20 cellular contexts compared by ENCODE assay signal in genomic region chr4:7677799-7678301, GRCh38.
"Had no signal": no experiment of that assay in that cellular context is flagged by ENCODE, and none has a peak within 500 bp of the region (broad histone marks: within the 10 kb centered on the region; RNA-seq: fewer than 3 reads in every experiment).

No MANE protein-coding gene starts in this region.

- H3K36me3 ChIP-seq: heart left ventricle, neutrophil, tibial artery, uterus had no signal

- H3K27me3 ChIP-seq: body of pancreas, dorsolateral prefrontal cortex, neutrophil, uterus had no signal

- FAIRE-seq: colon had no signal

- H3K27ac ChIP-seq: body of pancreas, dorsolateral prefrontal cortex, heart left ventricle, neutrophil, tibial artery, uterus had no signal

- H3K4me1 ChIP-seq: body of pancreas, tibial artery, uterus had no signal

- H3K9me3 ChIP-seq: neutrophil had no signal

- H3K4me3 ChIP-seq: body of pancreas, dorsolateral prefrontal cortex, heart left ventricle, tibial artery, uterus had no signal

- DNase-seq: activated CD4-positive, alpha-beta T cell treated with anti-CD3 and anti-CD28 coated beads, Interleukin-2, amount 10 ng/mL, durations not matched to agents 24 days and 14 days; activated CD8-positive, alpha-beta T cell treated with anti-CD3 and anti-CD28 coated beads for 36 hours; activated naive CD4-positive, alpha-beta T cell treated with anti-CD3 and anti-CD28 coated beads for 36 hours; activated T-cell treated with anti-CD3 and anti-CD28 coated beads, Interleukin-2, amount 50 U/mL, for 4 hours; body of pancreas; foreskin melanocyte; immature natural killer cell; mesendoderm; naive thymus-derived CD8-positive, alpha-beta T cell; stimulated activated CD4-positive, alpha-beta T cell treated with anti-CD3 and anti-CD28 coated beads, Interleukin-12 subunit alpha, Interleukin-12 subunit beta, amount 100 ng/mL, for 4 hours; stimulated activated CD4-positive, alpha-beta T cell treated with anti-CD3 and anti-CD28 coated beads, Interleukin-1b, Interleukin-23, amount 100 ng/mL, for 48 hours; stimulated activated naive CD8-positive, alpha-beta T cell treated with anti-CD3 and anti-CD28 coated beads, Interleukin-15, Interleukin-2, amounts not matched to agents 100 U/mL and 50 U/mL, for 24 hours; substantia nigra; T1000; tibial artery; uterus had no signal
